8 cellular contexts compared by ENCODE assay signal in genomic region chr20:34363062-34364012, GRCh38. TPM values are rescaled to one million over a fixed set of nuclear protein-coding genes. Genes with fewer than 3 reads are reported as not detected.
A peak's percentile ranks its signal among the peaks of the same experiment; 100 is the strongest.
DNase-seq lines count a peak whose midpoint lies in the region; TF ChIP-seq lines count a peak whose summit lies in the region.

ITCH (plus strand) TSS chr20:34363273; CDS start chr20:34393812, 30,539 bp downstream.

- no peaks in the 10 kb centered on the region for H3K9me3 Mint-ChIP-seq in HFFc6

- peak within 1 kb of the TSS; percentile 81 for H3K27ac ChIP-seq in SK-N-MC
- H3K27ac ChIP-seq in temporal lobe (ENCODE audit: low read depth, low read length) = peak within 1 kb of the TSS; percentile 76

- DNase-seq in GM04503 (ENCODE audit: low read depth) (peak; percentile 69), HFFc6 (peak; percentile 93), NB4 (ENCODE audit: low read depth) (peak; percentile 96), SK-N-MC (ENCODE audit: low read depth, low spot score) (peak; percentile 78), globus pallidus (ENCODE audit: low spot score) (peak; percentile 95), occipital lobe (lab: John Stamatoyannopoulos, UW) (peak; percentile 93)
- DNase-seq in activated naive CD4-positive, alpha-beta T cell treated with anti-CD3 and anti-CD28 coated beads, Interleukin-2, amount 50 U/mL, for 16 hours = peak; percentile 92

- H3K36me3 Mint-ChIP-seq in HFFc6 (ENCODE audit: low read depth) = peaks cover 23% of the 10 kb centered on the region

- H3K27me3 Mint-ChIP-seq in HFFc6 (ENCODE audit: insufficient read depth) = peaks cover 2% of the 10 kb centered on the region; the same call in 1 of the 2 replicates

- peak within 1 kb of the TSS; percentile 93 for H3K27ac Mint-ChIP-seq in HFFc6

- H3K9me3 ChIP-seq in SK-N-MC (ENCODE audit: low read depth, low read length) = no peaks in the 10 kb centered on the region

- H3K9ac ChIP-seq in SK-N-MC (ENCODE audit: insufficient read length) = peak within 1 kb of the TSS; percentile 95

- peak; percentile 88 for TF ChIP-seq POLR2A in NB4 (IDR thresholded peaks at IDR 0.05; ENCODE audit: extremely low read depth, insufficient read length)

- H3K36me3 ChIP-seq in SK-N-MC (ENCODE audit: insufficient read depth, low read length) = peaks cover 17% of the 10 kb centered on the region

- peak within 1 kb of the TSS; percentile 74 for H3K4me3 ChIP-seq in NB4 (ENCODE audit: low read depth, low read length)
- H3K4me3 ChIP-seq in SK-N-MC = peak within 1 kb of the TSS; percentile 98

- peak within 1 kb of the TSS; percentile 91 for H3K4me3 Mint-ChIP-seq in HFFc6

- TF ChIP-seq CTCF in HFFc6 (IDR thresholded peaks at IDR 0.05) (no peak), NB4 (IDR thresholded peaks at IDR 0.05; ENCODE audit: low read depth, low read length) (no peak)

- H3K4me1 Mint-ChIP-seq in HFFc6 (ENCODE audit: low read depth) = peaks cover 49% of the 10 kb centered on the region

RNA-seq across cellular contexts. Expression of gene ITCH, which starts in this region (rescaled TPM):
- total RNA-seq in HFFc6 (2021; fragmentation: NEBNext Ultra II Directional; extraction: Animal tissue kit (Norgen Biotek cat#: 25700)) = 10 to 100 TPM; 55.0 to 63.3 (median 59.1) TPM
- total RNA-seq in occipital lobe (110 TPM), temporal lobe (62.0 TPM)

Comparison
In these comparisons a context has a peak if more than half of its experiments do, and no peak if none do; other contexts are left out.
1. Peak in every context shown above with its lines: DNase-seq, H3K4me3 ChIP-seq and H3K27ac ChIP-seq.